5 cellular contexts compared by ENCODE assay signal in the genomic region with DNA sequence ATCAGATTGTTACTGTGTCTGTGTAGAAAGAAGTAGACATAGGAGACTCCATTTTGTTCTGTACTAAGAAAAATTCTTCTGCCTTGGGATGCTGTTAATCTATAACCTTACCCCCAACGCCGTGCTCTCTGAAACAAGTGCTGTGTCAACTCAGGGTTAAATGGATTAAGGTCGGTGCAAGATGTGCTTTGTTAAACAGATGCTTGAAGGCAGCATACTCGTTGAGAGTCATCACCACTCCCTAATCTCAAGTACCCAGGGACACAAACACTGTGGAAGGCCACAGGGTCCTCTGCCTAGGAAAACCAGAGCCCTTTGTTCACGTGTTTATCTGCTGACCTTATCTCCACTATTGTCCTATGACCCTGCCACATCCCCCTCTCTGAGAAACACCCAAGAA. TPM values are rescaled to one million over a fixed set of nuclear protein-coding genes. Genes with fewer than 3 reads are reported as not detected.
"Had no signal": no experiment of that assay in that cellular context is flagged by ENCODE, and none has a peak within 500 bp of the region (broad histone marks: within the 10 kb centered on the region; RNA-seq: fewer than 3 reads in every experiment).

No MANE protein-coding gene starts in this region.

RNA-seq across cellular contexts. Expression of a gene that starts 4.0 kb away (rescaled TPM):
- total RNA-seq: HT-29, HT1080, IMR-90, K562 had no signal
- polyA plus RNA-seq: IgD-negative memory B cell, IMR-90 had no signal
